In the genomic region with DNA sequence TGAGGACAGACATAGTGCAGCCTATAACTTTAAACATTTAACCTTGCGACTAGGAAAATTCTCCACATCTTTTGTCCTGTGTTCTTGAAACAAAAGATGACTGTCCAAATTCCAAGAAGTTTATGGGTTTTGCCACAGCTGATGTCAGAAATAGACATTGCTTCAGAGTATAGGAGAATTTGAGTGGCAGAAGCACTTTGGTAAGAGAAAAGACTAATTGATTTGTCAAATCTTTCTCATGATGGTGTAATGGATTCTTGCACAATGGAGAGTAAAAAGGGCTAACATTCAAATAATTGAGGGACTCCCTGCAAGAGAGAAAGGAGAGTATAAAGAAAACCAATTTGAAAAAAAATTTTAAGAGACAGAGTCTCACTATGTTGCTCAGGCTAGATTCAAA, we compare ENCODE assay signal across 25 cellular contexts.
"Had no signal": no experiment of that assay in that cellular context is flagged by ENCODE, and none has a peak within 500 bp of the region (broad histone marks: within the 10 kb centered on the region; RNA-seq: fewer than 3 reads in every experiment).

No MANE protein-coding gene starts in this region.

- H3K27ac Mint-ChIP-seq: immature natural killer cell; memory B cell; naive B cell; natural killer cell treated with Interleukin-12 subunit alpha and Interleukin-12 subunit beta and Interleukin-15 and Interleukin-18, amount 100 ng/mL, for 72 hours; progenitor cell of endocrine pancreas; stimulated activated memory B cell treated with anti-CD40 and anti-IgM and Interleukin-4, amounts not matched to agents 10 μg/mL and 1 μg/mL and 100 μg/mL, for 72 hours; type B pancreatic cell had no signal

- H3K4me1 Mint-ChIP-seq: neural crest cell had no signal

- H3K27ac ChIP-seq: dorsolateral prefrontal cortex, neutrophil, parathyroid adenoma, right atrium auricular region, skin epidermis, spleen, testis, tibial artery had no signal

- H3K9me3 ChIP-seq: neutrophil, right atrium auricular region, spleen, testis, tibial artery had no signal

- H3K4me1 ChIP-seq: parathyroid adenoma, right atrium auricular region, testis, tibial artery had no signal

- H3K79me2 ChIP-seq: parathyroid adenoma had no signal

- H3K9ac ChIP-seq: parathyroid adenoma had no signal

- H3K27me3 Mint-ChIP-seq: naive B cell; progenitor cell of endocrine pancreas; stimulated activated memory B cell treated with anti-CD40 and anti-IgM and Interleukin-4, amounts not matched to agents 10 μg/mL and 1 μg/mL and 100 μg/mL, for 72 hours; type B pancreatic cell had no signal

- H3K4me3 ChIP-seq: dorsolateral prefrontal cortex, lung, right atrium auricular region, skin epidermis, spleen, testis, tibial artery had no signal

- DNase-seq: dorsolateral prefrontal cortex; effector CD4-positive, alpha-beta T cell; hypothalamus; immature natural killer cell; islet precursor cell; kidney glomerular epithelial cell; naive B cell; spleen; stimulated activated CD4-positive, alpha-beta T cell treated with anti-CD3 and anti-CD28 coated beads, Interleukin-4, amount 100 ng/mL, for 4 hours; stimulated activated naive CD8-positive, alpha-beta T cell treated with anti-CD3 and anti-CD28 coated beads, Interleukin-15, Interleukin-2, amounts not matched to agents 100 U/mL and 50 U/mL, for 24 hours; substantia nigra; testis; tibial artery had no signal

- H3K9me3 Mint-ChIP-seq: immature natural killer cell; natural killer cell treated with Interleukin-12 subunit alpha and Interleukin-12 subunit beta and Interleukin-15 and Interleukin-18, amount 100 ng/mL, for 72 hours; neural crest cell; stimulated activated memory B cell treated with anti-CD40 and anti-IgM and Interleukin-4, amounts not matched to agents 10 μg/mL and 1 μg/mL and 100 μg/mL, for 72 hours; type B pancreatic cell had no signal

- H3K27me3 ChIP-seq: dorsolateral prefrontal cortex, right atrium auricular region, spleen, testis, tibial artery had no signal

- H3K36me3 Mint-ChIP-seq: natural killer cell treated with Interleukin-12 subunit alpha and Interleukin-12 subunit beta and Interleukin-15 and Interleukin-18, amount 100 ng/mL, for 72 hours had no signal

- H2AFZ ChIP-seq: parathyroid adenoma had no signal

- H3K4me3 Mint-ChIP-seq: immature natural killer cell; memory B cell; naive B cell; natural killer cell treated with Interleukin-12 subunit alpha and Interleukin-12 subunit beta and Interleukin-15 and Interleukin-18, amount 100 ng/mL, for 72 hours; neural crest cell; stimulated activated memory B cell treated with anti-CD40 and anti-IgM and Interleukin-4, amounts not matched to agents 10 μg/mL and 1 μg/mL and 100 μg/mL, for 72 hours; type B pancreatic cell had no signal

- ATAC-seq: natural killer cell treated with Interleukin-12 subunit alpha and Interleukin-12 subunit beta and Interleukin-15 and Interleukin-18, amount 100 ng/mL, for 72 hours; sciatic nerve; stimulated activated memory B cell treated with anti-CD40 and anti-IgM and Interleukin-4, amounts not matched to agents 10 μg/mL and 1 μg/mL and 100 μg/mL, for 72 hours; stimulated activated naive CD8-positive, alpha-beta T cell treated with anti-CD3 and anti-CD28 coated beads, Interleukin-15, Interleukin-2, amounts not matched to agents 100 U/mL and 50 U/mL, for 24 hours had no signal
